Comparison of ENCODE assay signal across 16 cellular contexts in the genomic region with DNA sequence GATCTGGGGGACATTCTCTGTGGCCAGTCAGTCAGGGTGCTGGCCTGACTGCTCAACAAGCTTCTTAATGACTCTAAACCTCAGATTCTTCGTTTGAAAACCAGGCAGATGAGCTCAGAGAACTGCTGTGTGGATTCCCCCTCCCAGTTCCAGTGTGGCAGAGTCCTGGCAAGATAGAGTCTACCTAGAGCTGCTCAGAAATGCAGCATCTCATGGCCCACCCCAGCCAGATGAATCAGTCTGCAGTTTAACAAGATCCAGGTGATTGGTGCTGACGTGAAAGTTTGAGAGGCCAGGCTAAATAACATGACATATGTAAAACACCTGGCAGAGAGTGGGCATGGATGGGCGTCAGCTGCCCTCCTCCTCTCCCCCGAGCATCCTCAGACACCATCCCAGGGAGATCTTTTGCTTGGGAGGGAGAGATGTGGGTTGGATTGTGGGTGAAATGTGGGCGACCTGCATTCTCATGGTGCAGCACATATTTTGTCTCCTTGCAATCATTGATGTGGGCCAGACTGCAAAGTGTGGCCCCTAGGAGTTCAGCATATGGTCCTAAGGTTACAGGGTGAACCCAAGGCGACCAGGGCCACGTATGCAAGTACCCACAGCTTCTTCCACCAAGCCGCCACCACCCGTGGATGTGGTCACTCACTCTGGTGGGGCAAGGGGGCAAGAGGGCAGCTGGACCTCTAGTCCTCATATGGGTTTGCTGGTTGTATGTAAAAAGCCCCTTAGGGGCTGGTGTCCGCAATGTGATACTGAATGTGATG. TPM values are rescaled to one million over a fixed set of nuclear protein-coding genes. Genes with fewer than 3 reads are reported as not detected.
DNase-seq lines count a peak whose midpoint lies in the region; ATAC-seq, FAIRE-seq and TF ChIP-seq lines count a peak whose summit lies in the region.
"Had no signal": no experiment of that assay in that cellular context is flagged by ENCODE, and none has a peak within 500 bp of the region (broad histone marks: within the 10 kb centered on the region; RNA-seq: fewer than 3 reads in every experiment).

No MANE protein-coding gene starts in this region.

- no peak overlapping the region for H2AFZ ChIP-seq in smooth muscle cell (ENCODE audit: low read depth)

- peaks cover 6% of the 10 kb centered on the region for H3K27me3 Mint-ChIP-seq in activated CD4-positive, alpha-beta T cell treated with anti-CD3 and anti-CD28 coated beads, Interleukin-2, amount 10 ng/mL, durations not matched to agents 24 days and 14 days

- intact Hi-C loops in activated CD4-positive, alpha-beta T cell treated with anti-CD3 and anti-CD28 coated beads, Interleukin-2, amount 10 ng/mL, durations not matched to agents 24 days and 14 days (cut with micrococcal nuclease) = no loop called here
- intact Hi-C loops in kidney (cut with DNase I) = no loop called here

- H3K9me3 Mint-ChIP-seq in activated CD4-positive, alpha-beta T cell treated with anti-CD3 and anti-CD28 coated beads, Interleukin-2, amount 10 ng/mL, durations not matched to agents 24 days and 14 days = no peaks in the 10 kb centered on the region

- H3K27ac ChIP-seq in RWPE2 (ENCODE audit: poor library complexity, severe bottlenecking) (peak overlapping the region; percentile 94), smooth muscle cell (ENCODE audit: low read depth) (peak overlapping the region; percentile 16), kidney (ENCODE audit: low read depth in 2 of 2, low read length in 2 of 2) (no peak overlapping the region)
- H3K27ac ChIP-seq in effector memory CD4-positive, alpha-beta T cell (ENCODE audit: insufficient read depth, low read length, poor library complexity, severe bottlenecking) = no peak overlapping the region

- peaks cover 39% of the 10 kb centered on the region for H3K4me1 Mint-ChIP-seq in activated CD4-positive, alpha-beta T cell treated with anti-CD3 and anti-CD28 coated beads, Interleukin-2, amount 10 ng/mL, durations not matched to agents 24 days and 14 days

- no peaks in the 10 kb centered on the region for H3K9me3 ChIP-seq in RWPE2 (ENCODE audit: severe bottlenecking)
- no peaks in the 10 kb centered on the region for H3K9me3 ChIP-seq in smooth muscle cell (replicated peaks; ENCODE audit: low read depth)
- H3K9me3 ChIP-seq in effector memory CD4-positive, alpha-beta T cell (ENCODE audit: control insufficient read depth, low read length) = no peaks in the 10 kb centered on the region
- no peaks in the 10 kb centered on the region for H3K9me3 ChIP-seq in kidney (ENCODE audit: control insufficient read depth in 1 of 2, low read length in 2 of 2)

- H4K20me1 ChIP-seq in smooth muscle cell (ENCODE audit: low read depth) = no peaks in the 10 kb centered on the region

- H3K9ac ChIP-seq in smooth muscle cell (ENCODE audit: low read depth) = no peak overlapping the region
- H3K9ac ChIP-seq in kidney (ENCODE audit: low read length in 2 of 2) = no peak overlapping the region

- no peak for FAIRE-seq in kidney (lab: Jason Lieb, UNC)
- FAIRE-seq: A204.1 had no signal

- 87% methylated on average over 10 of the region's 10 CpGs for WGBS in smooth muscle cell (ENCODE audit: low lambda C conversion rate)

- H3F3A ChIP-seq in smooth muscle cell (ENCODE audit: low read depth) = peaks cover 8% of the 10 kb centered on the region

- no peak for ATAC-seq in RWPE2 (ENCODE audit: low read depth)

- no peaks in the 10 kb centered on the region for H3K36me3 Mint-ChIP-seq in activated CD4-positive, alpha-beta T cell treated with anti-CD3 and anti-CD28 coated beads, Interleukin-2, amount 10 ng/mL, durations not matched to agents 24 days and 14 days (ENCODE audit: low read depth)

- no peaks in the 10 kb centered on the region for H3K79me2 ChIP-seq in smooth muscle cell (ENCODE audit: low read depth)

- no peak overlapping the region for H3K4me2 ChIP-seq in smooth muscle cell

- H3K4me3 ChIP-seq in RWPE2 (ENCODE audit: severe bottlenecking) = no peak overlapping the region
- H3K4me3 ChIP-seq in fibroblast of mammary gland (ENCODE audit: control insufficient read depth, low read depth, low read length) = no peak overlapping the region
- H3K4me3 ChIP-seq in smooth muscle cell = no peak overlapping the region
- no peak overlapping the region for H3K4me3 ChIP-seq in effector memory CD4-positive, alpha-beta T cell (ENCODE audit: insufficient read depth, low read depth, low read length, poor library complexity, severe bottlenecking)
- no peak overlapping the region for H3K4me3 ChIP-seq in kidney (ENCODE audit: low read length in 2 of 2)

- TF ChIP-seq CTCF in RWPE2 (IDR thresholded peaks at IDR 0.05; ENCODE audit: poor library complexity, severe bottlenecking) (no peak), fibroblast of mammary gland (conservative IDR thresholded peaks at IDR 0.05; ENCODE audit: control insufficient read depth, insufficient read depth, low read depth, low read length) (no peak), smooth muscle cell (IDR thresholded peaks at IDR 0.05; ENCODE audit: borderline replicate concordance, insufficient read depth, poor library complexity, severe bottlenecking) (no peak), kidney (IDR thresholded peaks at IDR 0.05; ENCODE audit: borderline replicate concordance, extremely low read depth, insufficient read depth) (no peak)

- no peak for DNase-seq in activated CD4-positive, alpha-beta T cell treated with anti-CD3 and anti-CD28 coated beads, Interleukin-2, amount 10 ng/mL, durations not matched to agents 24 days and 14 days
- no peak for DNase-seq in activated CD4-positive, alpha-beta T cell treated with anti-CD3 and anti-CD28 coated beads, Interleukin-2, amount 50 U/mL, for 4 hours
- DNase-seq in RWPE2 (ENCODE audit: low spot score) = no peak
- DNase-seq in fibroblast of mammary gland (ENCODE audit: low read depth) = peak; percentile 58
- no peak for DNase-seq in smooth muscle cell (lab: John Stamatoyannopoulos, UW; ENCODE audit: unreplicated experiment)
- DNase-seq in effector memory CD4-positive, alpha-beta T cell = no peak
- DNase-seq in GM03348 (ENCODE audit: low spot score) = no peak
- no peak for DNase-seq in kidney
- DNase-seq: cortex of kidney; GF-D8; GOT3; hypothalamus; NCI-H446 treated with DMSO at 0.1 percent for 48 hours; stimulated activated CD4-positive, alpha-beta T cell treated with anti-CD3 and anti-CD28 coated beads, Interleukin-15, amount 100 ng/mL, for 24 hours; stimulated activated naive CD4-positive, alpha-beta T cell treated with Interleukin-2 at 50 U/mL for 16 hours had no signal

- H3K4me1 ChIP-seq in RWPE2 (ENCODE audit: insufficient read depth, poor library complexity, severe bottlenecking) (peaks cover 59% of the 10 kb centered on the region), smooth muscle cell (ENCODE audit: low read depth) (peaks cover 13% of the 10 kb centered on the region), kidney (ENCODE audit: control insufficient read depth in 1 of 2, insufficient read depth in 1 of 2, low read depth in 1 of 2, low read length in 2 of 2) (peaks cover 0 to 15% of the 10 kb centered on the region in 2 donors)
- H3K4me1 ChIP-seq in effector memory CD4-positive, alpha-beta T cell (ENCODE audit: control insufficient read depth, insufficient read depth, low read length, poor library complexity, severe bottlenecking) = peaks cover 53% of the 10 kb centered on the region

- H3K36me3 ChIP-seq in RWPE2 (ENCODE audit: low read depth) = no peaks in the 10 kb centered on the region
- H3K36me3 ChIP-seq in smooth muscle cell (ENCODE audit: low read depth) = no peaks in the 10 kb centered on the region
- H3K36me3 ChIP-seq in effector memory CD4-positive, alpha-beta T cell (ENCODE audit: control insufficient read depth, insufficient read depth, low read length) = no peaks in the 10 kb centered on the region
- H3K36me3 ChIP-seq in kidney (ENCODE audit: control insufficient read depth in 1 of 2, insufficient read depth in 2 of 2, low read length in 2 of 2) = no peaks in the 10 kb centered on the region

- H3K4me3 Mint-ChIP-seq in activated CD4-positive, alpha-beta T cell treated with anti-CD3 and anti-CD28 coated beads, Interleukin-2, amount 10 ng/mL, durations not matched to agents 24 days and 14 days = peak overlapping the region; percentile 65

- peak overlapping the region; percentile 75 for H3K27ac Mint-ChIP-seq in activated CD4-positive, alpha-beta T cell treated with anti-CD3 and anti-CD28 coated beads, Interleukin-2, amount 10 ng/mL, durations not matched to agents 24 days and 14 days

- H3K27me3 ChIP-seq in RWPE2 (ENCODE audit: insufficient read depth, poor library complexity, severe bottlenecking) (no peaks in the 10 kb centered on the region), smooth muscle cell (ENCODE audit: low read depth) (no peaks in the 10 kb centered on the region)
- H3K27me3 ChIP-seq in effector memory CD4-positive, alpha-beta T cell (replicated peaks; ENCODE audit: control insufficient read depth, insufficient read depth, low read length, poor library complexity, severe bottlenecking) = no peaks in the 10 kb centered on the region

RNA-seq across cellular contexts. Expression of gene SOCS3, which starts 19.5 kb away (rescaled TPM):
- total RNA-seq in activated CD4-positive, alpha-beta T cell treated with anti-CD3 and anti-CD28 coated beads, Interleukin-2, amount 10 ng/mL, durations not matched to agents 24 days and 14 days = 78.3 and 81.5 TPM in 2 replicates
- total RNA-seq in smooth muscle cell = 116 and 172 TPM in 2 replicates
- polyA plus RNA-seq in smooth muscle cell = 201 and 310 TPM in 2 replicates
- total RNA-seq in kidney = 110 TPM
- 31.2 TPM for polyA plus RNA-seq in kidney (ENCODE audit: insufficient read depth, low read depth, low replicate concordance)

RNA-seq across cellular contexts. Expression of gene PGS1, which starts 38.1 kb away (rescaled TPM):
- total RNA-seq in activated CD4-positive, alpha-beta T cell treated with anti-CD3 and anti-CD28 coated beads, Interleukin-2, amount 10 ng/mL, durations not matched to agents 24 days and 14 days = 65.6 and 67.8 TPM in 2 replicates
- total RNA-seq in smooth muscle cell = 29.5 and 29.9 TPM in 2 replicates
- polyA plus RNA-seq in smooth muscle cell = 22.6 and 37.8 TPM in 2 replicates
- 65.4 TPM for total RNA-seq in kidney
- 15.6 TPM for polyA plus RNA-seq in kidney (ENCODE audit: insufficient read depth, low read depth, low replicate concordance)

Comparison
In these comparisons a context has a peak if more than half of its experiments do, and no peak if none do; other contexts are left out.
1. H3K27ac ChIP-seq: peak in RWPE2 (single experiment) and smooth muscle cell (single experiment); none in effector memory CD4-positive, alpha-beta T cell (single experiment) and kidney (0 of 2).